ENCODE assay signal across 1 cellular context in the genomic region with DNA sequence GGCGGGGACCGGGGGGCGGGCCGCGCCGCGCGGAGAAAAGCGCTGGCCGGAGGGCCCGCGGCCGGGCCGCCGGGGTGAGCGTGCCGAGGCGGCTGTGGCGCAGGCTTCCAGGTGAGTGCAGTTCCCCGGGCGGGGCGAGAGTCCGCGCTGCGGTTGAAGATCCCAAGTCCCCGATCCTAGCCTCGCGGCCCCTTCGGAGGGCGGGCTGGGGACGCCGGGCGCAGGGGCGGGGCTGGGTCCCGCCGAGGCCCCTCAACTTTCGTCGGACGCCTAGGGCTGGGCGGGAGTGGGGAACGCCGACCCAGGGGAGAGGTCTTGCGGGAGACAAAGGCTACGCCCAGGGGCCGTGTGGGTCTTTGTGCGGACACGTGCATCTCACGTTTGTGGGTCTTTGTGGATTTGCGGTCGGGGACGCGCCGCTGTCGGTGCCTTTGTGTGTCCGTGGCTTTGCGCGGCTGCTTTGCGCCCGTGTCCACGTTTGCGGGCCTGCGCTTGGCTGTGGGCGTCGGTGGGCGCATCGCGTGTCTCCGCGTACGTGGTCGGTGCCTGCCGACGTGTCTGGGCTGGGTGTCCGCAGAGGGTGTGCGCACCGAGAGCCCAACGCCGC.
TF ChIP-seq lines count a peak whose summit lies in the region.

A gene with protein sequence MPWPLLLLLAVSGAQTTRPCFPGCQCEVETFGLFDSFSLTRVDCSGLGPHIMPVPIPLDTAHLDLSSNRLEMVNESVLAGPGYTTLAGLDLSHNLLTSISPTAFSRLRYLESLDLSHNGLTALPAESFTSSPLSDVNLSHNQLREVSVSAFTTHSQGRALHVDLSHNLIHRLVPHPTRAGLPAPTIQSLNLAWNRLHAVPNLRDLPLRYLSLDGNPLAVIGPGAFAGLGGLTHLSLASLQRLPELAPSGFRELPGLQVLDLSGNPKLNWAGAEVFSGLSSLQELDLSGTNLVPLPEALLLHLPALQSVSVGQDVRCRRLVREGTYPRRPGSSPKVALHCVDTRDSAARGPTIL (plus strand): TSS at position 63 of the 607 bp plus-strand sequence. CDS start 12,261 bp downstream, outside the sequence.

TF ChIP-seq in HepG2, 621 proteins besides CTCF, POLR2A, EP300 and RAD21 (continued from another document and continues in another):
- TF ChIP-seq, protein P1, sequence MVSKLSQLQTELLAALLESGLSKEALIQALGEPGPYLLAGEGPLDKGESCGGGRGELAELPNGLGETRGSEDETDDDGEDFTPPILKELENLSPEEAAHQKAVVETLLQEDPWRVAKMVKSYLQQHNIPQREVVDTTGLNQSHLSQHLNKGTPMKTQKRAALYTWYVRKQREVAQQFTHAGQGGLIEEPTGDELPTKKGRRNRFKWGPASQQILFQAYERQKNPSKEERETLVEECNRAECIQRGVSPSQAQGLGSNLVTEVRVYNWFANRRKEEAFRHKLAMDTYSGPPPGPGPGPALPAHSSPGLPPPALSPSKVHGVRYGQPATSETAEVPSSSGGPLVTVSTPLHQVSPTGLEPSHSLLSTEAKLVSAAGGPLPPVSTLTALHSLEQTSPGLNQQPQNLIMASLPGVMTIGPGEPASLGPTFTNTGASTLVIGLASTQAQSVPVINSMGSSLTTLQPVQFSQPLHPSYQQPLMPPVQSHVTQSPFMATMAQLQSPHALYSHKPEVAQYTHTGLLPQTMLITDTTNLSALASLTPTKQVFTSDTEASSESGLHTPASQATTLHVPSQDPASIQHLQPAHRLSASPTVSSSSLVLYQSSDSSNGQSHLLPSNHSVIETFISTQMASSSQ (IDR thresholded peaks at IDR 0.05; ENCODE audit: low read depth) = no peak
- TF ChIP-seq, protein P1 (CRISPR knock-in tag; IDR thresholded peaks at IDR 0.05; ENCODE audit: borderline replicate concordance) = no peak
- no peak for TF ChIP-seq ZNF816 (CRISPR knock-in tag; IDR thresholded peaks at IDR 0.05; ENCODE audit: borderline replicate concordance)
- TF ChIP-seq FOXP1 (IDR thresholded peaks at IDR 0.05) = no peak
- TF ChIP-seq FOXP1 (CRISPR knock-in tag; IDR thresholded peaks at IDR 0.05) = no peak
- no peak; the same call in 1 of the 2 replicates for TF ChIP-seq NCOR1 (IDR thresholded peaks at IDR 0.05; ENCODE audit: borderline replicate concordance, low read length)
- TF ChIP-seq ZSCAN25 (CRISPR knock-in tag; IDR thresholded peaks at IDR 0.05) = peak; percentile 14; the same call in 1 of the 2 replicates
- TF ChIP-seq, protein P2, sequence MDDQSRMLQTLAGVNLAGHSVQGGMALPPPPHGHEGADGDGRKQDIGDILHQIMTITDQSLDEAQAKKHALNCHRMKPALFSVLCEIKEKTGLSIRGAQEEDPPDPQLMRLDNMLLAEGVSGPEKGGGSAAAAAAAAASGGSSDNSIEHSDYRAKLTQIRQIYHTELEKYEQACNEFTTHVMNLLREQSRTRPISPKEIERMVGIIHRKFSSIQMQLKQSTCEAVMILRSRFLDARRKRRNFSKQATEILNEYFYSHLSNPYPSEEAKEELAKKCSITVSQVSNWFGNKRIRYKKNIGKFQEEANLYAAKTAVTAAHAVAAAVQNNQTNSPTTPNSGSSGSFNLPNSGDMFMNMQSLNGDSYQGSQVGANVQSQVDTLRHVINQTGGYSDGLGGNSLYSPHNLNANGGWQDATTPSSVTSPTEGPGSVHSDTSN (CRISPR knock-in tag; IDR thresholded peaks at IDR 0.05; ENCODE audit: borderline replicate concordance) = no peak
- no peak; the same call in 1 of the 2 replicates for TF ChIP-seq ZNF333 (CRISPR knock-in tag; IDR thresholded peaks at IDR 0.05; ENCODE audit: borderline replicate concordance)
- no peak for TF ChIP-seq SOX6 (IDR thresholded peaks at IDR 0.05)
- TF ChIP-seq SOX6 (CRISPR knock-in tag; IDR thresholded peaks at IDR 0.05) = no peak
- no peak for TF ChIP-seq ZNF24 (IDR thresholded peaks at IDR 0.05)
- no peak for TF ChIP-seq HOXA7 (CRISPR knock-in tag; IDR thresholded peaks at IDR 0.05)
- TF ChIP-seq ZNF652 (CRISPR knock-in tag; IDR thresholded peaks at IDR 0.05; ENCODE audit: borderline replicate concordance, low read depth) = no peak
- no peak for TF ChIP-seq ZNF350 (CRISPR knock-in tag; IDR thresholded peaks at IDR 0.05; ENCODE audit: borderline replicate concordance, low read depth)
- TF ChIP-seq, protein P3, sequence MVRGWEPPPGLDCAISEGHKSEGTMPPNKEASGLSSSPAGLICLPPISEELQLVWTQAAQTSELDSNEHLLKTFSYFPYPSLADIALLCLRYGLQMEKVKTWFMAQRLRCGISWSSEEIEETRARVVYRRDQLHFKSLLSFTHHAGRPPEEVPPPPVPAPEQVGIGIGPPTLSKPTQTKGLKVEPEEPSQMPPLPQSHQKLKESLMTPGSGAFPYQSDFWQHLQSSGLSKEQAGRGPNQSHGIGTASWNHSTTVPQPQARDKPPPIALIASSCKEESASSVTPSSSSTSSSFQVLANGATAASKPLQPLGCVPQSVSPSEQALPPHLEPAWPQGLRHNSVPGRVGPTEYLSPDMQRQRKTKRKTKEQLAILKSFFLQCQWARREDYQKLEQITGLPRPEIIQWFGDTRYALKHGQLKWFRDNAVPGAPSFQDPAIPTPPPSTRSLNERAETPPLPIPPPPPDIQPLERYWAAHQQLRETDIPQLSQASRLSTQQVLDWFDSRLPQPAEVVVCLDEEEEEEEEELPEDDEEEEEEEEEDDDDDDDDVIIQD (CRISPR knock-in tag; IDR thresholded peaks at IDR 0.05; ENCODE audit: low read depth) = no peak
- TF ChIP-seq, protein P4, sequence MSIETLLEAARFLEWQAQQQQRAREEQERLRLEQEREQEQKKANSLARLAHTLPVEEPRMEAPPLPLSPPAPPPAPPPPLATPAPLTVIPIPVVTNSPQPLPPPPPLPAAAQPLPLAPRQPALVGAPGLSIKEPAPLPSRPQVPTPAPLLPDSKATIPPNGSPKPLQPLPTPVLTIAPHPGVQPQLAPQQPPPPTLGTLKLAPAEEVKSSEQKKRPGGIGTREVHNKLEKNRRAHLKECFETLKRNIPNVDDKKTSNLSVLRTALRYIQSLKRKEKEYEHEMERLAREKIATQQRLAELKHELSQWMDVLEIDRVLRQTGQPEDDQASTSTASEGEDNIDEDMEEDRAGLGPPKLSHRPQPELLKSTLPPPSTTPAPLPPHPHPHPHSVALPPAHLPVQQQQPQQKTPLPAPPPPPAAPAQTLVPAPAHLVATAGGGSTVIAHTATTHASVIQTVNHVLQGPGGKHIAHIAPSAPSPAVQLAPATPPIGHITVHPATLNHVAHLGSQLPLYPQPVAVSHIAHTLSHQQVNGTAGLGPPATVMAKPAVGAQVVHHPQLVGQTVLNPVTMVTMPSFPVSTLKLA (IDR thresholded peaks at IDR 0.05) = no peak
- no peak for TF ChIP-seq SALL2 (CRISPR knock-in tag; IDR thresholded peaks at IDR 0.05)
- TF ChIP-seq GLI4 (CRISPR knock-in tag; IDR thresholded peaks at IDR 0.05; ENCODE audit: borderline replicate concordance) = no peak
- TF ChIP-seq PLRG1 (conservative IDR thresholded peaks at IDR 0.05) = no peak
- TF ChIP-seq, protein P5, sequence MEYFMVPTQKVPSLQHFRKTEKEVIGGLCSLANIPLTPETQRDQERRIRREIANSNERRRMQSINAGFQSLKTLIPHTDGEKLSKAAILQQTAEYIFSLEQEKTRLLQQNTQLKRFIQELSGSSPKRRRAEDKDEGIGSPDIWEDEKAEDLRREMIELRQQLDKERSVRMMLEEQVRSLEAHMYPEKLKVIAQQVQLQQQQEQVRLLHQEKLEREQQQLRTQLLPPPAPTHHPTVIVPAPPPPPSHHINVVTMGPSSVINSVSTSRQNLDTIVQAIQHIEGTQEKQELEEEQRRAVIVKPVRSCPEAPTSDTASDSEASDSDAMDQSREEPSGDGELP (IDR thresholded peaks at IDR 0.05; ENCODE audit: borderline replicate concordance, low read depth) = no peak
- TF ChIP-seq KDM3A (CRISPR knock-in tag; IDR thresholded peaks at IDR 0.05; ENCODE audit: low read depth) = no peak; the same call in 1 of the 2 replicates
- TF ChIP-seq, protein P6, sequence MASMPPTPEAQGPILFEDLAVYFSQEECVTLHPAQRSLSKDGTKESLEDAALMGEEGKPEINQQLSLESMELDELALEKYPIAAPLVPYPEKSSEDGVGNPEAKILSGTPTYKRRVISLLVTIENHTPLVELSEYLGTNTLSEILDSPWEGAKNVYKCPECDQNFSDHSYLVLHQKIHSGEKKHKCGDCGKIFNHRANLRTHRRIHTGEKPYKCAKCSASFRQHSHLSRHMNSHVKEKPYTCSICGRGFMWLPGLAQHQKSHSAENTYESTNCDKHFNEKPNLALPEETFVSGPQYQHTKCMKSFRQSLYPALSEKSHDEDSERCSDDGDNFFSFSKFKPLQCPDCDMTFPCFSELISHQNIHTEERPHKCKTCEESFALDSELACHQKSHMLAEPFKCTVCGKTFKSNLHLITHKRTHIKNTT (CRISPR knock-in tag; IDR thresholded peaks at IDR 0.05) = no peak
- no peak for TF ChIP-seq MTF2 (CRISPR knock-in tag; IDR thresholded peaks at IDR 0.05; ENCODE audit: borderline replicate concordance)
- TF ChIP-seq SMAD1 (CRISPR knock-in tag; IDR thresholded peaks at IDR 0.05; ENCODE audit: borderline replicate concordance, low read depth) = no peak
- no peak; the same call in 1 of the 2 replicates for TF ChIP-seq ETV5 (CRISPR knock-in tag; IDR thresholded peaks at IDR 0.05; ENCODE audit: borderline replicate concordance)
- TF ChIP-seq TBX3 (IDR thresholded peaks at IDR 0.05; ENCODE audit: borderline replicate concordance) = no peak
- no peak for TF ChIP-seq ZKSCAN5 (CRISPR knock-in tag; IDR thresholded peaks at IDR 0.05)
- TF ChIP-seq SIN3B (IDR thresholded peaks at IDR 0.05; ENCODE audit: low read length) = no peak
- no peak for TF ChIP-seq SMYD3 (CRISPR knock-in tag; IDR thresholded peaks at IDR 0.05)
- no peak for TF ChIP-seq TOPORS (CRISPR knock-in tag; IDR thresholded peaks at IDR 0.05)
- no peak for TF ChIP-seq ZNF121 (CRISPR knock-in tag; IDR thresholded peaks at IDR 0.05)
- TF ChIP-seq AGO1 (IDR thresholded peaks at IDR 0.05; ENCODE audit: low read depth, low read length, poor library complexity, severe bottlenecking) = no peak
- no peak for TF ChIP-seq GABPB1 (CRISPR knock-in tag; IDR thresholded peaks at IDR 0.05)
- TF ChIP-seq ZNF616 (CRISPR knock-in tag; IDR thresholded peaks at IDR 0.05; ENCODE audit: low read depth) = no peak
- TF ChIP-seq, protein P7, sequence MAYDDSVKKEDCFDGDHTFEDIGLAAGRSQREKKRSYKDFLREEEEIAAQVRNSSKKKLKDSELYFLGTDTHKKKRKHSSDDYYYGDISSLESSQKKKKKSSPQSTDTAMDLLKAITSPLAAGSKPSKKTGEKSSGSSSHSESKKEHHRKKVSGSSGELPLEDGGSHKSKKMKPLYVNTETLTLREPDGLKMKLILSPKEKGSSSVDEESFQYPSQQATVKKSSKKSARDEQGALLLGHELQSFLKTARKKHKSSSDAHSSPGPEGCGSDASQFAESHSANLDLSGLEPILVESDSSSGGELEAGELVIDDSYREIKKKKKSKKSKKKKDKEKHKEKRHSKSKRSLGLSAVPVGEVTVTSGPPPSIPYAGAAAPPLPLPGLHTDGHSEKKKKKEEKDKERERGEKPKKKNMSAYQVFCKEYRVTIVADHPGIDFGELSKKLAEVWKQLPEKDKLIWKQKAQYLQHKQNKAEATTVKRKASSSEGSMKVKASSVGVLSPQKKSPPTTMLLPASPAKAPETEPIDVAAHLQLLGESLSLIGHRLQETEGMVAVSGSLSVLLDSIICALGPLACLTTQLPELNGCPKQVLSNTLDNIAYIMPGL (CRISPR knock-in tag; IDR thresholded peaks at IDR 0.05; ENCODE audit: borderline replicate concordance in 1 of 2, low read depth in 1 of 2) = no peak
- TF ChIP-seq, protein P8, sequence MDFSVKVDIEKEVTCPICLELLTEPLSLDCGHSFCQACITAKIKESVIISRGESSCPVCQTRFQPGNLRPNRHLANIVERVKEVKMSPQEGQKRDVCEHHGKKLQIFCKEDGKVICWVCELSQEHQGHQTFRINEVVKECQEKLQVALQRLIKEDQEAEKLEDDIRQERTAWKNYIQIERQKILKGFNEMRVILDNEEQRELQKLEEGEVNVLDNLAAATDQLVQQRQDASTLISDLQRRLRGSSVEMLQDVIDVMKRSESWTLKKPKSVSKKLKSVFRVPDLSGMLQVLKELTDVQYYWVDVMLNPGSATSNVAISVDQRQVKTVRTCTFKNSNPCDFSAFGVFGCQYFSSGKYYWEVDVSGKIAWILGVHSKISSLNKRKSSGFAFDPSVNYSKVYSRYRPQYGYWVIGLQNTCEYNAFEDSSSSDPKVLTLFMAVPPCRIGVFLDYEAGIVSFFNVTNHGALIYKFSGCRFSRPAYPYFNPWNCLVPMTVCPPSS (IDR thresholded peaks at IDR 0.05) = no peak
- no peak for TF ChIP-seq ZNF790 (CRISPR knock-in tag; IDR thresholded peaks at IDR 0.05; ENCODE audit: borderline replicate concordance)
- TF ChIP-seq, protein P9, sequence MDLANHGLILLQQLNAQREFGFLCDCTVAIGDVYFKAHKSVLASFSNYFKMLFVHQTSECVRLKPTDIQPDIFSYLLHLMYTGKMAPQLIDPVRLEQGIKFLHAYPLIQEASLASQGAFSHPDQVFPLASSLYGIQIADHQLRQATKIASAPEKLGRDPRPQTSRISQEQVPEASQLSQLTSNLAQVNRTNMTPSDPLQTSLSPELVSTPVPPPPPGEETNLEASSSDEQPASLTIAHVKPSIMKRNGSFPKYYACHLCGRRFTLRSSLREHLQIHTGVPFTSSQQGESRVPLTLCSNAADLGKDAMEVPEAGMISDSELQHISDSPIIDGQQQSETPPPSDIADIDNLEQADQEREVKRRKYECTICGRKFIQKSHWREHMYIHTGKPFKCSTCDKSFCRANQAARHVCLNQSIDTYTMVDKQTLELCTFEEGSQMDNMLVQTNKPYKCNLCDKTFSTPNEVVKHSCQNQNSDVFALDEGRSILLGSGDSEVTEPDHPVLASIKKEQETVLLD (CRISPR knock-in tag; IDR thresholded peaks at IDR 0.05; ENCODE audit: low read depth) = no peak
- TF ChIP-seq ZNF724P (CRISPR knock-in tag; IDR thresholded peaks at IDR 0.05; ENCODE audit: borderline replicate concordance) = peak; percentile 69; the same call in 1 of the 2 replicates
- no peak for TF ChIP-seq ZBTB21 (CRISPR knock-in tag; IDR thresholded peaks at IDR 0.05)
- TF ChIP-seq ZNF747 (CRISPR knock-in tag; IDR thresholded peaks at IDR 0.05; ENCODE audit: borderline replicate concordance) = no peak
- no peak for TF ChIP-seq MAFK (conservative IDR thresholded peaks at IDR 0.05 in 1 of 2, IDR thresholded peaks at IDR 0.05 in 1 of 2; ENCODE audit: low read length in 2 of 2)
- TF ChIP-seq LCORL (IDR thresholded peaks at IDR 0.05) = no peak
- peak; percentile 56 for TF ChIP-seq LCORL (CRISPR knock-in tag; IDR thresholded peaks at IDR 0.05)
- no peak for TF ChIP-seq ZFP41 (CRISPR knock-in tag; IDR thresholded peaks at IDR 0.05; ENCODE audit: borderline replicate concordance)
- no peak for TF ChIP-seq NONO (IDR thresholded peaks at IDR 0.05)
- no peak for TF ChIP-seq NONO (CRISPR knock-in tag; conservative IDR thresholded peaks at IDR 0.05)
- TF ChIP-seq ZNF317 (CRISPR knock-in tag; IDR thresholded peaks at IDR 0.05) = no peak; the same call in 1 of the 2 replicates
- TF ChIP-seq ZNF777 (CRISPR knock-in tag; IDR thresholded peaks at IDR 0.05) = peak; percentile 75
